20 cellular contexts compared by ENCODE assay signal in the genomic region with DNA sequence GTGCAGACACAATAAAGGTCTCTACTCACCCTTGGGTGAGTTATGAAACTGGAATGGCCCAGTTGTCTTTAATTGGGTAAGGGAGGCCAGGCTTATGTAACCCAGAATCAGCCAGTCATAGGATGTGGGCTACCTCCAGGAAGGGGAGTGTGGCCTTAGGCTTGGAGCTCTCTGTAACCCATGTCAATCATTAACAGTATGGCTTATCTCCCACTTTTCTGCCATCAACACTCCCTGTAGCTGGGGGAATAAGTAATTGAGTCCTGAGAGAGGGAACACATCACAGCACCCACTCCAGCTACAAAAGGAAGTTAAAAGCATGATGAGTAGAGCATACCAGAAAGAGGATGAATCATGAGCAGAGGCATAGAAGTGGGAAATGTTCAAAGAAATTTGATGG.
DNase-seq lines count a peak whose midpoint lies in the region.
"Had no signal": no experiment of that assay in that cellular context is flagged by ENCODE, and none has a peak within 500 bp of the region (broad histone marks: within the 10 kb centered on the region; RNA-seq: fewer than 3 reads in every experiment).

No MANE protein-coding gene starts in this region.

- DNase-seq in GDM1 (lab: John Stamatoyannopoulos, UW) (peak; percentile 64), MV-4-11 (lab: John Stamatoyannopoulos, UW) (peak; percentile 77), epithelial cell of prostate (ENCODE audit: low read depth, low spot score) (no peak), renal cortical epithelial cell (ENCODE audit: low read depth) (peak; percentile 100), hypothalamus (lab: John Stamatoyannopoulos, UW) (no peak), NCI-H2081 (lab: John Stamatoyannopoulos, UW) (no peak), NCI-H1048 (lab: John Stamatoyannopoulos, UW) (no peak)
- DNase-seq: COR-L47; dorsolateral prefrontal cortex; esophagus squamous epithelium; head of caudate nucleus; islet precursor cell; MG63; NCI-H2029 treated with DMSO at 0.1 percent for 48 hours; NCI-H510A treated with DMSO at 0.1 percent for 48 hours; small intestine; stimulated activated CD4-positive, alpha-beta T cell treated with anti-CD3 and anti-CD28 coated beads, Interleukin-4, amount 100 ng/mL, for 24 hours; T-helper 1 cell; uterus had no signal

- peak overlapping the region; percentile 44 for H3K27ac ChIP-seq in epithelial cell of prostate
- H3K27ac ChIP-seq: cardiac muscle cell, dorsolateral prefrontal cortex, uterus had no signal

Comparison
In these comparisons a context has a peak if more than half of its experiments do, and no peak if none do; other contexts are left out.
1. DNase-seq: peak in GDM1 (single experiment), MV-4-11 (single experiment) and renal cortical epithelial cell (single experiment); none in epithelial cell of prostate (single experiment), hypothalamus (0 of 51), NCI-H2081 (0 of 2) and NCI-H1048 (single experiment).